Comparison of ENCODE assay signal across 8 cellular contexts in the genomic region with DNA sequence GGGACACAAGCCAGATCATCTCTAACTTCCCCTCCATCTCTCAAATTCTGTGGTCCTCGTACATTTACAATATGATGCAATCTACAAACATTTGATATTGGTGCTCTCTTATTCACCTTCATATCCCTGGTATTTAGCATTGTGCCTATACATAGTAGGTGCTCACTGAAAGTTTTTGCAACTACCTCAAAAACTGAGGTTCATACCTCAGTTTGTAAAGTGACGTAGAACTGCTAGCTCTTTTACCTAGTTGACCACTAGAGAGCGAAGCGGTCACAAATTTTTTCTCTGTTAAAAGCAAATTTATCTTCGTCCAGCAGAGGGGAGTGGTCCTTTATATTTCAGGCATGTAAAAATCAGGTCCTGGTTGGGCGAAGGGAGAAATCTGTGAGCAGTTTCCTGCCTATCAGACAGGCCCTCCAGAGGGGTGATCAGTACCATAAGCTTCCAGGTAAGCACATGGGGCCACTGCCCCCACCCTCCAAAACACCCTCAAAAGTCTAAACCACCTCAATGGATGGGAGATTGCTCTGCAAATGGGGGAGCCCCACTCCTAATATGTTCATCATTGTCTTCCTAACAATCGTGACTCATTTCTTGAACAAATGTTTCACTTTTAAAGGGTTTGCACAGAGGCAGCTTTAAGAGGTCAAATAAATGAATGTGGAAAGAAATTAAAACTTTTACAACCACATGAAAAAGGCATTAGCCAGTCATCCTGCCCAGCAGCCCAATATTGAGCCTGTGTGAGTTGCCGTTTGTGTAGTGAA. TPM values are rescaled to one million over a fixed set of nuclear protein-coding genes. Genes with fewer than 3 reads are reported as not detected.
A peak's percentile ranks its signal among the peaks of the same experiment; 100 is the strongest.
DNase-seq lines count a peak whose midpoint lies in the region; ATAC-seq and TF ChIP-seq lines count a peak whose summit lies in the region.

No MANE protein-coding gene starts in this region.

- no peak overlapping the region for H3K9ac ChIP-seq in NT2/D1 (ENCODE audit: insufficient read length, low read depth)

- H3K36me3 ChIP-seq in NT2/D1 (ENCODE audit: insufficient read depth, insufficient read length, low read length) (no peaks in the 10 kb centered on the region), hepatocyte (replicated peaks; ENCODE audit: insufficient read depth, low read depth) (no peaks in the 10 kb centered on the region)

- H4K20me1 ChIP-seq in hepatocyte (ENCODE audit: insufficient read depth, poor library complexity, severe bottlenecking), result no peaks in the 10 kb centered on the region

- 35% methylated on average over 8 of the region's 8 CpGs for WGBS in hepatocyte (ENCODE audit: low lambda C conversion rate, missing lambda C conversion rate)

- H3K9me3 Mint-ChIP-seq in activated naive CD8-positive, alpha-beta T cell treated with anti-CD3 and anti-CD28 coated beads, Interleukin-2, amount 50 U/mL, for 24 hours, result no peaks in the 10 kb centered on the region

- no peak overlapping the region for H3K4me3 Mint-ChIP-seq in activated naive CD8-positive, alpha-beta T cell treated with anti-CD3 and anti-CD28 coated beads, Interleukin-2, amount 50 U/mL, for 24 hours

- H3K27ac ChIP-seq in hepatocyte, result no peak overlapping the region

- TF ChIP-seq CTCF in hepatocyte (IDR thresholded peaks at IDR 0.05; ENCODE audit: poor library complexity), result peak; percentile 89

- H3K9me3 ChIP-seq in NT2/D1 (ENCODE audit: insufficient read depth, low read length), result no peaks in the 10 kb centered on the region
- no peaks in the 10 kb centered on the region for H3K9me3 ChIP-seq in hepatocyte (ENCODE audit: low read depth)

- no peaks in the 10 kb centered on the region for H3K9me2 ChIP-seq in hepatocyte (replicated peaks; ENCODE audit: insufficient read depth)

- peaks cover 11% of the 10 kb centered on the region for H3K27me3 Mint-ChIP-seq in activated naive CD8-positive, alpha-beta T cell treated with anti-CD3 and anti-CD28 coated beads, Interleukin-2, amount 50 U/mL, for 24 hours

- H3K27me3 ChIP-seq in NT2/D1 (ENCODE audit: insufficient read depth, insufficient read length), result peaks cover 21% of the 10 kb centered on the region
- no peaks in the 10 kb centered on the region for H3K27me3 ChIP-seq in hepatocyte

- peaks cover 32% of the 10 kb centered on the region for H3K4me1 Mint-ChIP-seq in activated naive CD8-positive, alpha-beta T cell treated with anti-CD3 and anti-CD28 coated beads, Interleukin-2, amount 50 U/mL, for 24 hours

- no peak overlapping the region for H3K4me2 ChIP-seq in hepatocyte

- no peak overlapping the region for H3K4me3 ChIP-seq in NT2/D1 (ENCODE audit: insufficient read length, low read depth)
- no peak overlapping the region for H3K4me3 ChIP-seq in hepatocyte

- peak; percentile 51 for DNase-seq in DMS79 treated with DMSO at 0.1 percent for 48 hours (lab: John Stamatoyannopoulos, UW)
- peak; percentile 40 for DNase-seq in HS-5 (ENCODE audit: low read depth)
- peak; percentile 75 for DNase-seq in NT2/D1 (ENCODE audit: low read depth, low spot score)
- DNase-seq in activated naive CD8-positive, alpha-beta T cell treated with anti-CD3 and anti-CD28 coated beads, Interleukin-2, amount 50 U/mL, for 24 hours, result peak; percentile 34
- DNase-seq in hepatocyte (ENCODE audit: low spot score), result peak; percentile 80
- peak; percentile 54 for DNase-seq in stimulated activated CD4-positive, alpha-beta T cell treated with anti-CD3 and anti-CD28 coated beads, Interleukin-1b, Interleukin-23, amount 100 ng/mL, for 48 hours

- H2AFZ ChIP-seq in hepatocyte, result no peak overlapping the region

- H3K36me3 Mint-ChIP-seq in activated naive CD8-positive, alpha-beta T cell treated with anti-CD3 and anti-CD28 coated beads, Interleukin-2, amount 50 U/mL, for 24 hours (ENCODE audit: low read depth), result no peaks in the 10 kb centered on the region

- peak overlapping the region; percentile 55 for H3K27ac Mint-ChIP-seq in activated naive CD8-positive, alpha-beta T cell treated with anti-CD3 and anti-CD28 coated beads, Interleukin-2, amount 50 U/mL, for 24 hours

- H3K4me1 ChIP-seq in NT2/D1 (ENCODE audit: insufficient read depth, insufficient read length) (peaks cover 10% of the 10 kb centered on the region), hepatocyte (ENCODE audit: insufficient read depth) (no peaks in the 10 kb centered on the region)

- ATAC-seq in GM19452 (IDR thresholded peaks at IDR 0.05; ENCODE audit: unreplicated experiment) (peak; percentile 72), HG03045 (IDR thresholded peaks at IDR 0.05; ENCODE audit: unreplicated experiment) (no peak)
- ATAC-seq in activated naive CD8-positive, alpha-beta T cell treated with anti-CD3 and anti-CD28 coated beads, Interleukin-2, amount 50 U/mL, for 24 hours, result peak; percentile 82

- no peaks in the 10 kb centered on the region for H3K79me2 ChIP-seq in hepatocyte

RNA-seq across cellular contexts. Expression of a gene that starts 10.6 kb away (rescaled TPM):
- 16.7 and 30.4 TPM in 2 replicates for total RNA-seq in hepatocyte
- 9.2 and 10.6 TPM in 2 replicates for polyA plus RNA-seq in hepatocyte

RNA-seq across cellular contexts. Expression of a gene that starts 29.4 kb away (rescaled TPM):
- total RNA-seq in hepatocyte, result 0.17 TPM in 1 of 2 replicates, not detected in the other
- polyA plus RNA-seq in hepatocyte, result 0.11 and 1.0 TPM in 2 replicates
